Comparison of ENCODE assay signal across 7 cellular contexts in the genomic region with DNA sequence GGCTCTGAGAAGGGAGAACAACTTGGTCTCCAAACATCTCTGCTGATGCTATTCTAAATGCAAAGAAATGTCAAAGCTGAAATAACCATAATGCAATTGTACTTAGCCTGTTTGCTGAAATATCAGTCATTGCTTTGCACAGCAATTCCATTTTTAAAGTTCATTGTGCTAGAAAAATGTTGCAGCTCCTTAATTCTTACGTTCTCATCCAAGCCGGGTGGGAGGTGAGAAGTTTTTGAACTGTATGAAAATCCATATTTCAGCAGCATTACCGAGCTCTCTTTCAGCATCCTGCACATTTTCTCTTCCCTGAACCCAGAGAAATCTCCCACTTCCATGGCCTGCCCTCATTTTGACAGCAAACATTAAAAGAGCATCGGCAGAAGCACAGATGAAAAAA.
"Had no signal": no experiment of that assay in that cellular context is flagged by ENCODE, and none has a peak within 500 bp of the region (broad histone marks: within the 10 kb centered on the region; RNA-seq: fewer than 3 reads in every experiment).

No MANE protein-coding gene starts in this region.

- FAIRE-seq: HTR-8/SVneo, K562 had no signal

- H3K27ac ChIP-seq: GM23248 had no signal

- DNase-seq: GM23248, GOT3, H9, HCEC 1CT, IMR-90 had no signal

- H3K4me3 ChIP-seq: GM23248, K562 had no signal
